Comparison of ENCODE assay signal across 10 cellular contexts in genomic region chr12:77940011-77940423, GRCh38.
DNase-seq lines count a peak whose midpoint lies in the region; ATAC-seq and TF ChIP-seq lines count a peak whose summit lies in the region.
"Had no signal": no experiment of that assay in that cellular context is flagged by ENCODE, and none has a peak within 500 bp of the region (broad histone marks: within the 10 kb centered on the region; RNA-seq: fewer than 3 reads in every experiment).

No MANE protein-coding gene starts in this region.

- ATAC-seq in GM18519 (IDR thresholded peaks at IDR 0.05; ENCODE audit: low FRiP score, unreplicated experiment), result no peak

- H3K4me3 ChIP-seq in AG10803 (ENCODE audit: low read length), result peak overlapping the region; percentile 47

- H3K4me3 Mint-ChIP-seq in mesothelial cell of epicardium, result no peak overlapping the region
- H3K4me3 Mint-ChIP-seq: activated naive CD4-positive, alpha-beta T cell treated with anti-CD3 and anti-CD28 coated beads for 36 hours had no signal

- peak overlapping the region; percentile 66 for H3K27ac Mint-ChIP-seq in mesothelial cell of epicardium
- H3K27ac Mint-ChIP-seq: activated naive CD4-positive, alpha-beta T cell treated with anti-CD3 and anti-CD28 coated beads for 36 hours had no signal

- H3K9me3 Mint-ChIP-seq in mesothelial cell of epicardium, result peaks cover 17% of the 10 kb centered on the region

- no peak overlapping the region for H3K27ac ChIP-seq in caudate nucleus (ENCODE audit: low read depth, low read length)

- H3K27me3 Mint-ChIP-seq in mesothelial cell of epicardium (ENCODE audit: low read depth), result no peaks in the 10 kb centered on the region

- peaks cover 25% of the 10 kb centered on the region for H3K4me1 Mint-ChIP-seq in mesothelial cell of epicardium

- peaks cover 5% of the 10 kb centered on the region for H3K36me3 Mint-ChIP-seq in mesothelial cell of epicardium

- peak; percentile 88 for DNase-seq in AG10803 (ENCODE audit: low read depth)
- DNase-seq in NAMALWA (ENCODE audit: low spot score), result peak; percentile 13
- peak; percentile 70 for DNase-seq in dedifferentiated amniotic fluid mesenchymal stem cell (ENCODE audit: extremely low spot score)
- DNase-seq in mesothelial cell of epicardium (ENCODE audit: low spot score in 2 of 2, unreplicated experiment in 2 of 2), result no peak
- no peak for DNase-seq in DMS53 treated with DMSO at 0.1 percent for 48 hours (lab: John Stamatoyannopoulos, UW; ENCODE audit: unreplicated experiment)
- DNase-seq in GOT3 (lab: John Stamatoyannopoulos, UW), result no peak
- no peak for DNase-seq in caudate nucleus (lab: John Stamatoyannopoulos, UW)
- DNase-seq: activated naive CD4-positive, alpha-beta T cell treated with anti-CD3 and anti-CD28 coated beads for 36 hours; NCI-H2081 treated with DMSO at 0.1 percent for 48 hours had no signal

- TF ChIP-seq CTCF in AG10803 (conservative IDR thresholded peaks at IDR 0.05; ENCODE audit: low read length) (no peak), mesothelial cell of epicardium (IDR thresholded peaks at IDR 0.05; ENCODE audit: unreplicated experiment) (no peak)

Comparison
In these comparisons a context has a peak if more than half of its experiments do, and no peak if none do; other contexts are left out.
1. DNase-seq: peak in AG10803 (single experiment), NAMALWA (single experiment) and dedifferentiated amniotic fluid mesenchymal stem cell (single experiment); none in mesothelial cell of epicardium (0 of 2), DMS53 treated with DMSO at 0.1 percent for 48 hours (single experiment), GOT3 (single experiment) and caudate nucleus (0 of 61).